16 cellular contexts compared by ENCODE assay signal in genomic region chr2:205022751-205023150, GRCh38.
A peak's percentile ranks its signal among the peaks of the same experiment; 100 is the strongest.
DNase-seq lines count a peak whose midpoint lies in the region; ATAC-seq and TF ChIP-seq lines count a peak whose summit lies in the region.
"Had no signal": no experiment of that assay in that cellular context is flagged by ENCODE, and none has a peak within 500 bp of the region (broad histone marks: within the 10 kb centered on the region; RNA-seq: fewer than 3 reads in every experiment).

No MANE protein-coding gene starts in this region.

- H3K4me1 ChIP-seq in Panc1 (ENCODE audit: control insufficient read depth, insufficient read depth, low read length) (peaks cover 36% of the 10 kb centered on the region), A673 (ENCODE audit: insufficient read depth, low read length, poor library complexity, severe bottlenecking) (no peaks in the 10 kb centered on the region)

- CTCF ChIA-PET in Panc1 (lab: Charles Lee) (no interaction called here), A673 (lab: Charles Lee) (no interaction called here)

- no peaks in the 10 kb centered on the region for H3K36me3 ChIP-seq in Panc1 (ENCODE audit: control insufficient read depth, insufficient read depth, low read length)
- no peaks in the 10 kb centered on the region for H3K36me3 ChIP-seq in A673 (ENCODE audit: insufficient read depth, low read length, poor library complexity, severe bottlenecking)

- no peaks in the 10 kb centered on the region for H3K27me3 ChIP-seq in Panc1 (ENCODE audit: control insufficient read depth, insufficient read depth, low read length)
- H3K27me3 ChIP-seq in A673 (replicated peaks; ENCODE audit: insufficient read depth, low read depth, low read length, poor library complexity), result no peaks in the 10 kb centered on the region

- ATAC-seq in Panc1 (no peak), omental fat pad (ENCODE audit: low FRiP score) (no peak)
- ATAC-seq: GM12878 had no signal

- H3K27ac ChIP-seq in Panc1 (ENCODE audit: low read length) (peak overlapping the region; percentile 98), A673 (ENCODE audit: low read depth, low read length, poor library complexity, severe bottlenecking) (no peak overlapping the region)

- peak; percentile 97 for DNase-seq in NCI-H2171 treated with DMSO at 0.1 percent for 48 hours (lab: John Stamatoyannopoulos, UW)
- no peak for DNase-seq in NCI-H2171 (lab: John Stamatoyannopoulos, UW)
- peak; percentile 90 for DNase-seq in DMS79 treated with DMSO at 0.1 percent for 48 hours (lab: John Stamatoyannopoulos, UW)
- DNase-seq in Panc1 (ENCODE audit: low read depth, low spot score), result no peak
- DNase-seq in midbrain (lab: John Stamatoyannopoulos, UW), result peak; percentile 44
- DNase-seq in omental fat pad (ENCODE audit: low spot score), result no peak
- no peak for DNase-seq in DMS 273 treated with DMSO at 0.1 percent for 48 hours (lab: John Stamatoyannopoulos, UW)
- no peak for DNase-seq in A673 (ENCODE audit: low spot score)
- DNase-seq: 8988T; Calu3; CD4-positive, alpha-beta memory T cell; GDM1; KG1; NCI-H187; NK-92 treated with Interleukin-12 subunit alpha and Interleukin-12 subunit beta, amount 100 ng/mL, for 24 hours had no signal

- BruUV-seq in Panc1 (replicated peaks; lab: Mats Ljungman, UMichigan) (no TSS peak), A673 (replicated peaks; lab: Mats Ljungman, UMichigan) (no TSS peak)

- in situ Hi-C loops in Panc1 (cut with HindIII; ENCODE audit: low pct_unique_long_range_greater_than_20kb, low sequenced_read_pairs), result no loop called here

- H3K4me3 ChIP-seq in Panc1 (ENCODE audit: low read depth in 2 of 2, low read length in 2 of 2) (no peak overlapping the region), A673 (ENCODE audit: low read depth, low read length, poor library complexity, severe bottlenecking) (no peak overlapping the region)
- H3K4me3 ChIP-seq: GM12878 had no signal

- TF ChIP-seq CTCF in Panc1 (IDR thresholded peaks at IDR 0.05), result no peak
- no peak for TF ChIP-seq CTCF in omental fat pad (IDR thresholded peaks at IDR 0.05)
- TF ChIP-seq CTCF in A673 (conservative IDR thresholded peaks at IDR 0.05; ENCODE audit: low read depth, low read length), result no peak

- POLR2A ChIA-PET in Panc1 (lab: Charles Lee) (no interaction called here), A673 (lab: Charles Lee; ENCODE audit: low non-redundant PET) (interaction anchor here (0.5 kb wide), 1 partner anchor 81 kb away, joined by 3 read pairs; no protein-coding TSS in a partner anchor)

- H3K9me3 ChIP-seq in Panc1 (ENCODE audit: control insufficient read depth, insufficient read depth, low read depth, low read length), result peaks cover 6% of the 10 kb centered on the region; the same call in 1 of the 2 replicates
- no peaks in the 10 kb centered on the region for H3K9me3 ChIP-seq in A673 (ENCODE audit: low read depth, low read length, poor library complexity, severe bottlenecking)

- intact Hi-C loops in Panc1 (cut with micrococcal nuclease; ENCODE audit: unreplicated experiment) (loop anchor here (10.0 kb wide), 1 partner anchor 662 kb away; the partner anchor contains the start of gene NRP2), A673 (cut with micrococcal nuclease; ENCODE audit: unreplicated experiment) (no loop called here)

Comparison
In these comparisons a context has a peak if more than half of its experiments do, and no peak if none do; other contexts are left out.
1. DNase-seq: peak in NCI-H2171 treated with DMSO at 0.1 percent for 48 hours (single experiment), DMS79 treated with DMSO at 0.1 percent for 48 hours (single experiment) and midbrain (single experiment); none in NCI-H2171 (single experiment), Panc1 (single experiment), omental fat pad (single experiment), DMS 273 treated with DMSO at 0.1 percent for 48 hours (single experiment) and A673 (single experiment).